ENCODE assay signal across 24 cellular contexts in the genomic region with DNA sequence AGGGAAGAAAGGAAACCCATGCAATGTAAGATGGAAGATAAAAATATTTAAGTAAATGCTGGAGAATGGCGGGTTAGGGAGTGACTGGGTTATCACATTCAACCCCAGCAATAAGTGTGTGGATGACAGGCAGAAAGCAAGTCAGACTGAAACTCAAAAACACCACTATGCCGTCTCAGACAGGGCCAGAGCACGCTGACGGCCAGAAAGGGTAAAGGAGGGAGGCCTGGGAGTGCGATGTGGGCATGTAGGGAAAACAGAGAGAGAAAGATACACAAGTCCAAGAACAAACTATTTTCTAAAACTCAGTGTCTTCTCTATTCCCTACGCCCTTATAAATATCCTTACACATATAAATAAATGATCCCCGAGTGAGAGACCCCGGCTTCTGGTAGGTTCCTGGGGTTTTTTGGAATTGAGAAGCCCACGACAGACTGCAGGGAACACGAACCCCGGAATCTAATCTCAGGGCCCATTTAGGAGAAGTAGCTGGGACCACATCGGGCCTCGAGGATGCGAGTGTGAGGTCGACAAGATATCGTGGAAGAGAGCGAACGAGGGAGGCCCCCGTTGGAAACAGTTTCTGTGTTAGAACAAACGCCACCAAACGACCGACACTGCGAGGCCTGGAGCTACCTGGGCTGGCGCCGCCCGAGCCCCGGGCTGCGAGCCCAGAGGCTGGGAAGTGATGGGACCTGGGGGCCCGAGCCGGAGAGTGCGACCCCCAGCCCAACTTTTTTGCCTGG. TPM values are rescaled to one million over a fixed set of nuclear protein-coding genes. Genes with fewer than 3 reads are reported as not detected.
A peak's percentile ranks its signal among the peaks of the same experiment; 100 is the strongest.
DNase-seq lines count a peak whose midpoint lies in the region; ATAC-seq and TF ChIP-seq lines count a peak whose summit lies in the region.
"Had no signal": no experiment of that assay in that cellular context is flagged by ENCODE, and none has a peak within 500 bp of the region (broad histone marks: within the 10 kb centered on the region; RNA-seq: fewer than 3 reads in every experiment).

No MANE protein-coding gene starts in this region.

- intact Hi-C loops in colonic mucosa (cut with DNase I): no loop called here
- intact Hi-C loops in CD4-positive, alpha-beta T cell (cut with DNase I, micrococcal nuclease): no loop called here

- peaks cover 86% of the 10 kb centered on the region for H3K27me3 Mint-ChIP-seq in stimulated activated naive CD8-positive, alpha-beta T cell treated with anti-CD3 and anti-CD28 coated beads, Interleukin-15, Interleukin-2, amounts not matched to agents 100 ng/mL and 50 ng/mL, for 24 hours
- H3K27me3 Mint-ChIP-seq in WTC11 (ENCODE audit: low read depth): peaks cover 87% of the 10 kb centered on the region
- peaks cover 85% of the 10 kb centered on the region for H3K27me3 Mint-ChIP-seq in CD4-positive, alpha-beta T cell

- H3K36me3 ChIP-seq in iPS-20b (ENCODE audit: insufficient read depth, low read depth, low read length) (no peaks in the 10 kb centered on the region), colonic mucosa (no peaks in the 10 kb centered on the region)
- H3K36me3 ChIP-seq: lower lobe of right lung, vagina had no signal

- H3K4me1 Mint-ChIP-seq in stimulated activated naive CD8-positive, alpha-beta T cell treated with anti-CD3 and anti-CD28 coated beads, Interleukin-15, Interleukin-2, amounts not matched to agents 100 ng/mL and 50 ng/mL, for 24 hours (ENCODE audit: low read depth): peaks cover 28% of the 10 kb centered on the region
- peaks cover 74% of the 10 kb centered on the region for H3K4me1 Mint-ChIP-seq in WTC11
- H3K4me1 Mint-ChIP-seq in CD4-positive, alpha-beta T cell (ENCODE audit: low read depth): peaks cover 34% of the 10 kb centered on the region

- H3K36me3 Mint-ChIP-seq in stimulated activated naive CD8-positive, alpha-beta T cell treated with anti-CD3 and anti-CD28 coated beads, Interleukin-15, Interleukin-2, amounts not matched to agents 100 ng/mL and 50 ng/mL, for 24 hours (ENCODE audit: low read depth): peaks cover 11% of the 10 kb centered on the region
- H3K36me3 Mint-ChIP-seq in WTC11: no peaks in the 10 kb centered on the region
- H3K36me3 Mint-ChIP-seq in CD4-positive, alpha-beta T cell (ENCODE audit: low read depth): no peaks in the 10 kb centered on the region

- peaks cover 5% of the 10 kb centered on the region for H3K9me3 Mint-ChIP-seq in stimulated activated naive CD8-positive, alpha-beta T cell treated with anti-CD3 and anti-CD28 coated beads, Interleukin-15, Interleukin-2, amounts not matched to agents 100 ng/mL and 50 ng/mL, for 24 hours
- H3K9me3 Mint-ChIP-seq in WTC11: no peaks in the 10 kb centered on the region
- peaks cover 3% of the 10 kb centered on the region for H3K9me3 Mint-ChIP-seq in CD4-positive, alpha-beta T cell

- peaks cover 50% of the 10 kb centered on the region for H3K4me1 ChIP-seq in iPS-20b (ENCODE audit: insufficient read depth, low read length)
- H3K4me1 ChIP-seq in colonic mucosa: no peaks in the 10 kb centered on the region
- H3K4me1 ChIP-seq: foreskin keratinocyte, parathyroid adenoma had no signal

- H3K27me3 ChIP-seq in iPS-20b (ENCODE audit: insufficient read depth, low read length): peaks cover 100% of the 10 kb centered on the region
- H3K27me3 ChIP-seq in colonic mucosa: peaks cover 83% of the 10 kb centered on the region
- H3K27me3 ChIP-seq in CD4-positive, alpha-beta T cell (ENCODE audit: control insufficient read depth, insufficient read depth, low read length): peaks cover 97% of the 10 kb centered on the region

- POLR2A ChIA-PET in WTC11 (lab: Charles Lee): interaction anchor here (0.5 to 1.2 kb wide), 2 partner anchors 47 to 505 kb away, joined by 4 to 5 read pairs; no protein-coding TSS in a partner anchor
- POLR2A ChIA-PET in CD4-positive, alpha-beta T cell (lab: Charles Lee): no interaction called here

- H3K27ac Mint-ChIP-seq in stimulated activated naive CD8-positive, alpha-beta T cell treated with anti-CD3 and anti-CD28 coated beads, Interleukin-15, Interleukin-2, amounts not matched to agents 100 ng/mL and 50 ng/mL, for 24 hours: peak overlapping the region; percentile 55
- no peak overlapping the region for H3K27ac Mint-ChIP-seq in WTC11
- no peak overlapping the region for H3K27ac Mint-ChIP-seq in CD4-positive, alpha-beta T cell

- H3K9ac ChIP-seq in iPS-20b (ENCODE audit: low read depth, low read length) (peak overlapping the region; percentile 51; the same call in 1 of the 2 replicates), colonic mucosa (ENCODE audit: low read depth in 2 of 2, low read length in 2 of 2) (no peak overlapping the region)
- H3K9ac ChIP-seq: parathyroid adenoma had no signal

- DNase-seq in stimulated activated naive CD8-positive, alpha-beta T cell treated with anti-CD3 and anti-CD28 coated beads, Interleukin-15, Interleukin-2, amounts not matched to agents 100 U/mL and 50 U/mL, for 24 hours: no peak
- DNase-seq in WTC11 (ENCODE audit: low spot score): peak; percentile 46
- no peak for DNase-seq in colonic mucosa
- DNase-seq in CD4-positive, alpha-beta T cell: no peak
- DNase-seq: activated CD4-positive, CD25-positive, alpha-beta regulatory T cell; activated CD8-positive, alpha-beta memory T cell treated with anti-CD3 and anti-CD28 coated beads, Interleukin-2, amount 50 U/mL, for 4 hours; activated naive CD4-positive, alpha-beta T cell; COR-L47; foreskin keratinocyte; HCEC 1CT; lower lobe of right lung; MV-4-11; NCI-H1930; NCI-H446 treated with DMSO at 0.1 percent for 48 hours; SHP77; stimulated activated CD4-positive, alpha-beta T cell treated with anti-CD3 and anti-CD28 coated beads, Interleukin-2, amount 100 ng/mL, for 48 hours; T-cell had no signal

- no peak for TF ChIP-seq CTCF in WTC11 (IDR thresholded peaks at IDR 0.05)
- no peak for TF ChIP-seq CTCF in colonic mucosa (IDR thresholded peaks at IDR 0.05)
- no peak for TF ChIP-seq CTCF in CD4-positive, alpha-beta T cell (IDR thresholded peaks at IDR 0.05)

- peak overlapping the region; percentile 69 for H3K4me3 ChIP-seq in iPS-20b (ENCODE audit: low read length)
- H3K4me3 ChIP-seq in colonic mucosa: no peak overlapping the region
- H3K4me3 ChIP-seq: lower lobe of right lung, vagina had no signal

- no peak overlapping the region for H3K4me3 Mint-ChIP-seq in stimulated activated naive CD8-positive, alpha-beta T cell treated with anti-CD3 and anti-CD28 coated beads, Interleukin-15, Interleukin-2, amounts not matched to agents 100 ng/mL and 50 ng/mL, for 24 hours
- peak overlapping the region; percentile 94 for H3K4me3 Mint-ChIP-seq in WTC11
- no peak overlapping the region for H3K4me3 Mint-ChIP-seq in CD4-positive, alpha-beta T cell

- H3K9me3 ChIP-seq in iPS-20b (ENCODE audit: insufficient read depth, low read depth, low read length) (no peaks in the 10 kb centered on the region), colonic mucosa (no peaks in the 10 kb centered on the region)
- no peaks in the 10 kb centered on the region for H3K9me3 ChIP-seq in CD4-positive, alpha-beta T cell (ENCODE audit: control insufficient read depth, low read length)
- H3K9me3 ChIP-seq: lower lobe of right lung, vagina had no signal

- CTCF ChIA-PET in WTC11 (lab: Charles Lee): interaction anchor here (0.8 to 2.6 kb wide), 9 partner anchors 16 to 372 kb away, joined by 3 to 10 read pairs (median 3); a partner anchor contains a TSS
- CTCF ChIA-PET in CD4-positive, alpha-beta T cell (lab: Charles Lee): no interaction called here

- H3K27ac ChIP-seq in iPS-20b (ENCODE audit: low read length) (no peak overlapping the region), colonic mucosa (no peak overlapping the region)
- no peak overlapping the region for H3K27ac ChIP-seq in CD4-positive, alpha-beta T cell (ENCODE audit: low read depth, low read length)
- H3K27ac ChIP-seq: epithelial cell of prostate, foreskin keratinocyte, lower lobe of right lung, parathyroid adenoma, vagina had no signal

- no peak for ATAC-seq in stimulated activated naive CD8-positive, alpha-beta T cell treated with anti-CD3 and anti-CD28 coated beads, Interleukin-15, Interleukin-2, amounts not matched to agents 100 U/mL and 50 U/mL, for 24 hours
- ATAC-seq in WTC11 (peak; percentile 14), HG03135 (IDR thresholded peaks at IDR 0.05; ENCODE audit: unreplicated experiment) (no peak)
- no peak for ATAC-seq in CD4-positive, alpha-beta T cell (ENCODE audit: poor library complexity)
- ATAC-seq: foreskin keratinocyte, T-cell had no signal

TF ChIP-seq in WTC11, 78 proteins besides CTCF, POLR2A, EP300 and RAD21 (continues in another document):
- TF ChIP-seq, protein P1, sequence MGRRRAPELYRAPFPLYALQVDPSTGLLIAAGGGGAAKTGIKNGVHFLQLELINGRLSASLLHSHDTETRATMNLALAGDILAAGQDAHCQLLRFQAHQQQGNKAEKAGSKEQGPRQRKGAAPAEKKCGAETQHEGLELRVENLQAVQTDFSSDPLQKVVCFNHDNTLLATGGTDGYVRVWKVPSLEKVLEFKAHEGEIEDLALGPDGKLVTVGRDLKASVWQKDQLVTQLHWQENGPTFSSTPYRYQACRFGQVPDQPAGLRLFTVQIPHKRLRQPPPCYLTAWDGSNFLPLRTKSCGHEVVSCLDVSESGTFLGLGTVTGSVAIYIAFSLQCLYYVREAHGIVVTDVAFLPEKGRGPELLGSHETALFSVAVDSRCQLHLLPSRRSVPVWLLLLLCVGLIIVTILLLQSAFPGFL (CRISPR knock-in tag; IDR thresholded peaks at IDR 0.05; ENCODE audit: borderline replicate concordance): no peak
- no peak for TF ChIP-seq ZNF423 (CRISPR knock-in tag; IDR thresholded peaks at IDR 0.05)
- TF ChIP-seq TEAD4 (CRISPR knock-in tag; IDR thresholded peaks at IDR 0.05): no peak
- TF ChIP-seq RELA (CRISPR knock-in tag; IDR thresholded peaks at IDR 0.05; ENCODE audit: borderline replicate concordance): no peak
- no peak for TF ChIP-seq ZNF317 (CRISPR knock-in tag; IDR thresholded peaks at IDR 0.05; ENCODE audit: borderline replicate concordance, low read depth)

RNA-seq across cellular contexts. Expression of a gene that starts 0.7 kb away (rescaled TPM):
- 30.1 to 34.4 TPM (median 32.5 TPM) in 3 replicates for total RNA-seq in WTC11 (2021)
- not detected for total RNA-seq in colonic mucosa
- total RNA-seq in CD4-positive, alpha-beta T cell: not detected
- total RNA-seq: foreskin keratinocyte, lower lobe of right lung, skeletal muscle tissue, vagina had no signal

Comparison
In these comparisons a context has a peak if more than half of its experiments do, and no peak if none do; other contexts are left out.
1. RNA of a gene that starts 0.7 kb away (total RNA-seq): 30.1 to 34.4 TPM in WTC11; not detected in colonic mucosa and not detected in CD4-positive, alpha-beta T cell; every median in the first group is over 10 times any median in the second.